ENCODE assay signal across 1 cellular context in the genomic region with DNA sequence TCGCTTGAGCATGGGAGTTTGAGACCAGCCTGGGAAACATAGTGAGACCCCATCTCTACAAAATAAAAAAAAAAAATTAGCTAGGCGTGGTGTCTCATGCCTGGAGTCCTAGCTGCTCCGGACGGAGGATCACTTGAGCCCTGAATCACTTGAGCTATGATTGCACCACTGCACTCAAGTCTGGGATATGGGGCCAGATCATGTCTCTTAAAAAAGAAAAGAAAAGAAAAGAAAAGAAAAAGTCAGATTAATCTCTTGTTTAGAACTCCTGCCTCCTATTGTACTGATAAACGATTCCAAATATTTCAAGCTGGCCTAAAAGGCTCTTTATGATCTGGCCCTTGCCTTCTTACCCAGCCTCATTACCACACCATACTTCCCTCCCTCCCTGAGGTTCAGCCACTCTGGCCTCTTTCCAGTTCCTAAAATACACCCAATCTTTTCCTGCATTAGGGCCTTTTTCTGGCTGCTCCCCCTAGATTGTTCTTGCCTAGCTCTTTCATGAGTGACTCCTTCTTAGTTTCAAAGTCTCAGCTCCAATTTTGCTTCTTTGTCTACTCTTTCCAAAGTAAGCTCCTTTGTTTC.
TF ChIP-seq lines count a peak whose summit lies in the region.

No MANE protein-coding gene starts in this region.

TF ChIP-seq in WTC11, 78 proteins besides CTCF, POLR2A, EP300 and RAD21 (continued from another document):
- TF ChIP-seq, protein P1, sequence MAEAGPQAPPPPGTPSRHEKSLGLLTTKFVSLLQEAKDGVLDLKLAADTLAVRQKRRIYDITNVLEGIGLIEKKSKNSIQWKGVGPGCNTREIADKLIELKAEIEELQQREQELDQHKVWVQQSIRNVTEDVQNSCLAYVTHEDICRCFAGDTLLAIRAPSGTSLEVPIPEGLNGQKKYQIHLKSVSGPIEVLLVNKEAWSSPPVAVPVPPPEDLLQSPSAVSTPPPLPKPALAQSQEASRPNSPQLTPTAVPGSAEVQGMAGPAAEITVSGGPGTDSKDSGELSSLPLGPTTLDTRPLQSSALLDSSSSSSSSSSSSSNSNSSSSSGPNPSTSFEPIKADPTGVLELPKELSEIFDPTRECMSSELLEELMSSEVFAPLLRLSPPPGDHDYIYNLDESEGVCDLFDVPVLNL (CRISPR knock-in tag; IDR thresholded peaks at IDR 0.05; ENCODE audit: borderline replicate concordance, low read depth): no peak
- TF ChIP-seq JUN (CRISPR knock-in tag; IDR thresholded peaks at IDR 0.05) (no peak), ATF1 (CRISPR knock-in tag; IDR thresholded peaks at IDR 0.05) (no peak), ESRRA (CRISPR knock-in tag; IDR thresholded peaks at IDR 0.05; ENCODE audit: borderline replicate concordance) (no peak), ZNF423 (CRISPR knock-in tag; IDR thresholded peaks at IDR 0.05) (no peak), EMX1 (CRISPR knock-in tag; IDR thresholded peaks at IDR 0.05) (no peak), ZNF671 (CRISPR knock-in tag; IDR thresholded peaks at IDR 0.05) (no peak), FOXP1 (CRISPR knock-in tag; IDR thresholded peaks at IDR 0.05; ENCODE audit: borderline replicate concordance) (no peak)
- TF ChIP-seq, protein P2, sequence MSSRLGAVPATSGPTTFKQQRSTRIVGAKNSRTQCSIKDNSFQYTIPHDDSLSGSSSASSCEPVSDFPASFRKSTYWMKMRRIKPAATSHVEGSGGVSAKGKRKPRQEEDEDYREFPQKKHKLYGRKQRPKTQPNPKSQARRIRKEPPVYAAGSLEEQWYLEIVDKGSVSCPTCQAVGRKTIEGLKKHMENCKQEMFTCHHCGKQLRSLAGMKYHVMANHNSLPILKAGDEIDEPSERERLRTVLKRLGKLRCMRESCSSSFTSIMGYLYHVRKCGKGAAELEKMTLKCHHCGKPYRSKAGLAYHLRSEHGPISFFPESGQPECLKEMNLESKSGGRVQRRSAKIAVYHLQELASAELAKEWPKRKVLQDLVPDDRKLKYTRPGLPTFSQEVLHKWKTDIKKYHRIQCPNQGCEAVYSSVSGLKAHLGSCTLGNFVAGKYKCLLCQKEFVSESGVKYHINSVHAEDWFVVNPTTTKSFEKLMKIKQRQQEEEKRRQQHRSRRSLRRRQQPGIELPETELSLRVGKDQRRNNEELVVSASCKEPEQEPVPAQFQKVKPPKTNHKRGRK (CRISPR knock-in tag; IDR thresholded peaks at IDR 0.05; ENCODE audit: borderline replicate concordance): no peak
- TF ChIP-seq, protein P3, sequence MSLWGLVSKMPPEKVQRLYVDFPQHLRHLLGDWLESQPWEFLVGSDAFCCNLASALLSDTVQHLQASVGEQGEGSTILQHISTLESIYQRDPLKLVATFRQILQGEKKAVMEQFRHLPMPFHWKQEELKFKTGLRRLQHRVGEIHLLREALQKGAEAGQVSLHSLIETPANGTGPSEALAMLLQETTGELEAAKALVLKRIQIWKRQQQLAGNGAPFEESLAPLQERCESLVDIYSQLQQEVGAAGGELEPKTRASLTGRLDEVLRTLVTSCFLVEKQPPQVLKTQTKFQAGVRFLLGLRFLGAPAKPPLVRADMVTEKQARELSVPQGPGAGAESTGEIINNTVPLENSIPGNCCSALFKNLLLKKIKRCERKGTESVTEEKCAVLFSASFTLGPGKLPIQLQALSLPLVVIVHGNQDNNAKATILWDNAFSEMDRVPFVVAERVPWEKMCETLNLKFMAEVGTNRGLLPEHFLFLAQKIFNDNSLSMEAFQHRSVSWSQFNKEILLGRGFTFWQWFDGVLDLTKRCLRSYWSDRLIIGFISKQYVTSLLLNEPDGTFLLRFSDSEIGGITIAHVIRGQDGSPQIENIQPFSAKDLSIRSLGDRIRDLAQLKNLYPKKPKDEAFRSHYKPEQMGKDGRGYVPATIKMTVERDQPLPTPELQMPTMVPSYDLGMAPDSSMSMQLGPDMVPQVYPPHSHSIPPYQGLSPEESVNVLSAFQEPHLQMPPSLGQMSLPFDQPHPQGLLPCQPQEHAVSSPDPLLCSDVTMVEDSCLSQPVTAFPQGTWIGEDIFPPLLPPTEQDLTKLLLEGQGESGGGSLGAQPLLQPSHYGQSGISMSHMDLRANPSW (CRISPR knock-in tag; conservative IDR thresholded peaks at IDR 0.05; ENCODE audit: low read depth): no peak
- TF ChIP-seq, protein P4, sequence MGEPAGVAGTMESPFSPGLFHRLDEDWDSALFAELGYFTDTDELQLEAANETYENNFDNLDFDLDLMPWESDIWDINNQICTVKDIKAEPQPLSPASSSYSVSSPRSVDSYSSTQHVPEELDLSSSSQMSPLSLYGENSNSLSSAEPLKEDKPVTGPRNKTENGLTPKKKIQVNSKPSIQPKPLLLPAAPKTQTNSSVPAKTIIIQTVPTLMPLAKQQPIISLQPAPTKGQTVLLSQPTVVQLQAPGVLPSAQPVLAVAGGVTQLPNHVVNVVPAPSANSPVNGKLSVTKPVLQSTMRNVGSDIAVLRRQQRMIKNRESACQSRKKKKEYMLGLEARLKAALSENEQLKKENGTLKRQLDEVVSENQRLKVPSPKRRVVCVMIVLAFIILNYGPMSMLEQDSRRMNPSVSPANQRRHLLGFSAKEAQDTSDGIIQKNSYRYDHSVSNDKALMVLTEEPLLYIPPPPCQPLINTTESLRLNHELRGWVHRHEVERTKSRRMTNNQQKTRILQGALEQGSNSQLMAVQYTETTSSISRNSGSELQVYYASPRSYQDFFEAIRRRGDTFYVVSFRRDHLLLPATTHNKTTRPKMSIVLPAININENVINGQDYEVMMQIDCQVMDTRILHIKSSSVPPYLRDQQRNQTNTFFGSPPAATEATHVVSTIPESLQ (CRISPR knock-in tag; IDR thresholded peaks at IDR 0.05): no peak
